Comparison of ENCODE assay signal across 8 cellular contexts in the genomic region with DNA sequence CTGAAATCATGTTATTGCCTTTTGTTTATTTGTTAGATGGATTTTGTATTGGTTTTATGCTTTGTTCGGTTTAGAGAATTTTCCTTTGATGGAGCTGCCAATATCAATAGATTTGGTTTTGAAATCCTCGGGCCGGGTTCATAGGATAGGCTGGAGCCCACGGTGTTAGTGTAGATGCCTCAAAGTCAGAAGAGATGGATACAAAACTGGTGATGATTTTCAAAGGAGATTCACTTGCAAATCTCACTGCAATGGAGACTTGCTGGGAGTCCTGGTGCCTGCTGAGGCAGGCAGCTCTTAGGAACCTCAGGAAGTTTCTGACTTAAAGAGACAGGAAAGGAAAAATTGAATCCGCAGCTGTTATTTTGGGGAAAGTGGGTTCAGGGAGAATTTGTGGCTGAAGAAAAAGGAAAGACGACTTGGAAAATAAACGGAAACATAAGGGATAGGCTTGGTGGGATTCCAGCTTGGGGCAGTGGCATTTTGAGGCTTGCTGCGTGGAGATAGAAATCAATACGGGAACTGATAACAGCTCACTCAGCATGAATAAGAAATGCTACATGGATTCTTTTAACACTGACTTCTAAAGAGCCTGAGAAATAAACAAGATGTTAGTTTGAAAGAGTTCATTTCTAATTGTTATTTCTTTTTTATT.
DNase-seq lines count a peak whose midpoint lies in the region; ATAC-seq, FAIRE-seq and TF ChIP-seq lines count a peak whose summit lies in the region.

No MANE protein-coding gene starts in this region.

- H3K4me1 Mint-ChIP-seq in CD4-positive, CD25-positive, alpha-beta regulatory T cell = peaks cover 0 to 21% (median 17%) of the 10 kb centered on the region in 4 donors

- DNase-seq in CD4-positive, CD25-positive, alpha-beta regulatory T cell = no peak
- DNase-seq in Peyer's patch (no peak), foreskin fibroblast (peak in 1 of 2 donors; percentile 63), pancreas (peak in 1 of 6 donors; percentile 13), HT-29 (ENCODE audit: low spot score) (no peak), NCI-H1105 (lab: John Stamatoyannopoulos, UW) (no peak)
- DNase-seq in activated CD4-positive, alpha-beta T cell treated with anti-CD3 and anti-CD28 coated beads for 1 hour = no peak

- no peak for TF ChIP-seq POLR2A in Peyer's patch (IDR thresholded peaks at IDR 0.05)

- ATAC-seq in CD4-positive, CD25-positive, alpha-beta regulatory T cell (ENCODE audit: low read depth in 2 of 2) = no peak
- ATAC-seq in pancreas (peak; percentile 51 to 65 (median 54)), GM19395 (IDR thresholded peaks at IDR 0.05; ENCODE audit: unreplicated experiment) (no peak)

- no peaks in the 10 kb centered on the region for H3K36me3 ChIP-seq in CD4-positive, CD25-positive, alpha-beta regulatory T cell (ENCODE audit: control insufficient read depth, insufficient read depth, low read length)
- H3K36me3 ChIP-seq in Peyer's patch = no peaks in the 10 kb centered on the region
- no peaks in the 10 kb centered on the region for H3K36me3 ChIP-seq in pancreas

- no peak overlapping the region for H3K27ac Mint-ChIP-seq in CD4-positive, CD25-positive, alpha-beta regulatory T cell

- peaks cover 51% of the 10 kb centered on the region for H3K27me3 Mint-ChIP-seq in CD4-positive, CD25-positive, alpha-beta regulatory T cell

- TF ChIP-seq CTCF in Peyer's patch (IDR thresholded peaks at IDR 0.05) (no peak), foreskin fibroblast (IDR thresholded peaks at IDR 0.05; ENCODE audit: low read depth, low read length) (no peak), pancreas (IDR thresholded peaks at IDR 0.05) (no peak)

- intact Hi-C loops in pancreas (cut with DNase I) = no loop called here

- no peak for FAIRE-seq in pancreas (lab: Jason Lieb, UNC)

- peaks cover 21% of the 10 kb centered on the region for H3K27me3 ChIP-seq in CD4-positive, CD25-positive, alpha-beta regulatory T cell (ENCODE audit: control insufficient read depth, insufficient read depth, low read length)
- H3K27me3 ChIP-seq in Peyer's patch (no peaks in the 10 kb centered on the region), pancreas (no peaks in the 10 kb centered on the region)

- H3K9me3 Mint-ChIP-seq in CD4-positive, CD25-positive, alpha-beta regulatory T cell = peaks cover 0 to 2% (median 0%) of the 10 kb centered on the region in 7 donors

- H3K9me3 ChIP-seq in CD4-positive, CD25-positive, alpha-beta regulatory T cell (ENCODE audit: control insufficient read depth in 2 of 2, low read length in 2 of 2) = no peaks in the 10 kb centered on the region
- H3K9me3 ChIP-seq in Peyer's patch (no peaks in the 10 kb centered on the region), pancreas (no peaks in the 10 kb centered on the region)

- H3K4me1 ChIP-seq in CD4-positive, CD25-positive, alpha-beta regulatory T cell (ENCODE audit: control insufficient read depth, insufficient read depth, low read length, poor library complexity, severe bottlenecking) = peaks cover 5% of the 10 kb centered on the region
- H3K4me1 ChIP-seq in Peyer's patch = no peaks in the 10 kb centered on the region
- H3K4me1 ChIP-seq in pancreas = peaks cover 0 to 10% (median 3%) of the 10 kb centered on the region in 3 donors

- WGBS in pancreas, 2 donors = 6 to 7% methylated on average over 9 of the region's 9 CpGs

- no peak overlapping the region for H3K27ac ChIP-seq in CD4-positive, CD25-positive, alpha-beta regulatory T cell (ENCODE audit: insufficient read depth, low read length, poor library complexity, severe bottlenecking)
- H3K27ac ChIP-seq in Peyer's patch (peak overlapping the region in 3 of 4 donors; percentile 46 to 69 (median 66)), pancreas (peak overlapping the region; percentile 8 to 79 (median 66))

- H3K4me3 Mint-ChIP-seq in CD4-positive, CD25-positive, alpha-beta regulatory T cell = peak overlapping the region in 3 of 4 donors; percentile 81 to 86 (median 82)

- H3K4me3 ChIP-seq in CD4-positive, CD25-positive, alpha-beta regulatory T cell (ENCODE audit: low read depth, low read length) = peak overlapping the region; percentile 73
- peak overlapping the region; percentile 31 to 68 (median 52) for H3K4me3 ChIP-seq in Peyer's patch
- peak overlapping the region; percentile 80 to 93 for H3K4me3 ChIP-seq in foreskin fibroblast (ENCODE audit: low read depth in 1 of 2, low read length in 2 of 2)
- peak overlapping the region; percentile 22 to 76 (median 60) for H3K4me3 ChIP-seq in pancreas

- no peaks in the 10 kb centered on the region for H3K36me3 Mint-ChIP-seq in CD4-positive, CD25-positive, alpha-beta regulatory T cell

Comparison
In these comparisons a context has a peak if more than half of its experiments do, and no peak if none do; other contexts are left out.
1. ATAC-seq: peak in pancreas (4 of 4); none in CD4-positive, CD25-positive, alpha-beta regulatory T cell (0 of 2) and GM19395 (single experiment).
2. Peak in every context shown above with its lines, with median percentiles within 50 percentile points of each other: H3K4me3 ChIP-seq.